Comparison of ENCODE assay signal across 18 cellular contexts in genomic region chr5:178341091-178341960, GRCh38.
"Had no signal": no experiment of that assay in that cellular context is flagged by ENCODE, and none has a peak within 500 bp of the region (broad histone marks: within the 10 kb centered on the region; RNA-seq: fewer than 3 reads in every experiment).

No MANE protein-coding gene starts in this region.

- H3K36me3 ChIP-seq: ascending aorta, esophagus squamous epithelium, heart right ventricle, prostate gland, right lobe of liver, thyroid gland, uterus had no signal

- H3K36me3 Mint-ChIP-seq: naive thymus-derived CD8-positive, alpha-beta T cell; stimulated activated naive B cell treated with anti-CD40 and anti-IgM and Interleukin-4, amounts not matched to agents 10 μg/mL and 1 μg/mL and 100 μg/mL, for 72 hours had no signal

- H3K27me3 Mint-ChIP-seq: naive thymus-derived CD8-positive, alpha-beta T cell had no signal

- H3K9me3 Mint-ChIP-seq: activated T-helper 17 cell treated with anti-CD3 and anti-CD28 coated beads, Interleukin-2, amount 50 U/mL, for 72 hours; naive thymus-derived CD8-positive, alpha-beta T cell; stimulated activated naive B cell treated with anti-CD40 and anti-IgM and Interleukin-4, amounts not matched to agents 10 μg/mL and 1 μg/mL and 100 μg/mL, for 72 hours had no signal

- FAIRE-seq: TTC549 had no signal

- H3K4me1 ChIP-seq: ascending aorta, heart right ventricle, prostate gland, uterus had no signal

- H3K27me3 ChIP-seq: ascending aorta, right lobe of liver, thyroid gland, uterus had no signal

- H3K27ac Mint-ChIP-seq: activated T-helper 17 cell treated with anti-CD3 and anti-CD28 coated beads, Interleukin-2, amount 50 U/mL, for 72 hours had no signal

- DNase-seq: activated CD4-positive, alpha-beta T cell treated with anti-CD3 and anti-CD28 coated beads, Interleukin-2, amount 50 U/mL, for 48 hours; activated naive CD4-positive, alpha-beta T cell; activated T-cell treated with anti-CD3 and anti-CD28 coated beads, Interleukin-2, amount 50 U/mL, for 1 hour; cortex of kidney; effector CD4-positive, alpha-beta T cell; esophagus squamous epithelium; heart right ventricle; kidney glomerular epithelial cell; naive thymus-derived CD8-positive, alpha-beta T cell; stimulated activated naive B cell treated with anti-CD40 and anti-IgM and Interleukin-4, amounts not matched to agents 10 μg/mL and 1 μg/mL and 100 μg/mL, for 72 hours; thyroid gland; uterus had no signal

- H3K9me3 ChIP-seq: ascending aorta, esophagus squamous epithelium, heart right ventricle, prostate gland, right lobe of liver, thyroid gland, uterus had no signal

- H3K4me3 Mint-ChIP-seq: activated T-helper 17 cell treated with anti-CD3 and anti-CD28 coated beads, Interleukin-2, amount 50 U/mL, for 72 hours; naive thymus-derived CD8-positive, alpha-beta T cell; stimulated activated naive B cell treated with anti-CD40 and anti-IgM and Interleukin-4, amounts not matched to agents 10 μg/mL and 1 μg/mL and 100 μg/mL, for 72 hours had no signal

- ATAC-seq: activated T-helper 17 cell treated with anti-CD3 and anti-CD28 coated beads, Interleukin-2, amount 50 U/mL, for 72 hours; naive thymus-derived CD8-positive, alpha-beta T cell; right lobe of liver; stimulated activated naive B cell treated with anti-CD40 and anti-IgM and Interleukin-4, amounts not matched to agents 10 μg/mL and 1 μg/mL and 100 μg/mL, for 72 hours had no signal

- H3K4me1 Mint-ChIP-seq: activated T-helper 17 cell treated with anti-CD3 and anti-CD28 coated beads, Interleukin-2, amount 50 U/mL, for 72 hours; stimulated activated naive B cell treated with anti-CD40 and anti-IgM and Interleukin-4, amounts not matched to agents 10 μg/mL and 1 μg/mL and 100 μg/mL, for 72 hours had no signal

- H3K27ac ChIP-seq: ascending aorta, esophagus squamous epithelium, heart right ventricle, prostate gland, right lobe of liver, SK-N-MC, thyroid gland, uterus had no signal

- H3K4me3 ChIP-seq: ascending aorta, esophagus squamous epithelium, heart right ventricle, prostate gland, right lobe of liver, SK-N-MC, thyroid gland, uterus had no signal
